ENCODE assay signal across 15 cellular contexts in genomic region chr13:72567566-72567965, GRCh38.
DNase-seq lines count a peak whose midpoint lies in the region; ATAC-seq and TF ChIP-seq lines count a peak whose summit lies in the region.
"Had no signal": no experiment of that assay in that cellular context is flagged by ENCODE, and none has a peak within 500 bp of the region (broad histone marks: within the 10 kb centered on the region; RNA-seq: fewer than 3 reads in every experiment).

No MANE protein-coding gene starts in this region.

- DNase-seq in H9: peak; percentile 32
- no peak for DNase-seq in Panc1 (ENCODE audit: low read depth, low spot score)
- no peak for DNase-seq in foreskin keratinocyte
- DNase-seq in progenitor cell of endocrine pancreas (ENCODE audit: low spot score, unreplicated experiment): no peak
- DNase-seq in activated CD4-positive, alpha-beta T cell treated with anti-CD3 and anti-CD28 coated beads, Interleukin-2, amount 50 U/mL, for 4 hours: no peak
- DNase-seq: AML-193, DMS79 treated with DMSO at 0.1 percent for 48 hours, NCI-H1105, NCI-H2081, NCI-H510A treated with DMSO at 0.1 percent for 48 hours, NCI-H774 had no signal

- no peak overlapping the region for H4K91ac ChIP-seq in H9 (ENCODE audit: insufficient read length, low read depth, low read length)

- H3K4ac ChIP-seq in H9 (ENCODE audit: low read depth, low read length): no peak overlapping the region

- POLR2A ChIA-PET in Panc1 (lab: Charles Lee): no interaction called here

- ATAC-seq in Panc1: no peak
- no peak for ATAC-seq in foreskin keratinocyte
- no peak for ATAC-seq in HG03442 (IDR thresholded peaks at IDR 0.05; ENCODE audit: unreplicated experiment)
- no peak for ATAC-seq in HG02798 (IDR thresholded peaks at IDR 0.05; ENCODE audit: poor library complexity, unreplicated experiment)
- ATAC-seq: K562 had no signal

- H2BK120ac ChIP-seq in H9 (ENCODE audit: low read depth, low read length, poor library complexity, severe bottlenecking): no peak overlapping the region

- H2BK15ac ChIP-seq in H9 (ENCODE audit: low read depth, low read length): no peak overlapping the region

- H3K23me2 ChIP-seq in H9 (ENCODE audit: insufficient read length, low read depth, low read length, poor library complexity, severe bottlenecking): no peaks in the 10 kb centered on the region

- no peak overlapping the region for H3K4me3 ChIP-seq in Panc1 (ENCODE audit: low read depth in 2 of 2, low read length in 2 of 2)
- H3K4me3 ChIP-seq: K562 had no signal

- H3K4me3 Mint-ChIP-seq in H9: no peak overlapping the region
- no peak overlapping the region for H3K4me3 Mint-ChIP-seq in progenitor cell of endocrine pancreas (ENCODE audit: low read depth)
- H3K4me3 Mint-ChIP-seq: CD14-positive monocyte had no signal

- CTCF ChIA-PET in Panc1 (lab: Charles Lee): no interaction called here

- H3K36me3 Mint-ChIP-seq in H9 (ENCODE audit: insufficient read depth in 1 of 3, low read depth in 3 of 3) (no peaks in the 10 kb centered on the region), progenitor cell of endocrine pancreas (ENCODE audit: insufficient read depth) (no peaks in the 10 kb centered on the region)
- H3K36me3 Mint-ChIP-seq: CD14-positive monocyte had no signal

- no peak overlapping the region for H2BK5ac ChIP-seq in H9 (ENCODE audit: insufficient read length, low read length)

- H3K27me3 Mint-ChIP-seq in H9 (ENCODE audit: low read depth) (no peaks in the 10 kb centered on the region), progenitor cell of endocrine pancreas (no peaks in the 10 kb centered on the region)

- no peak overlapping the region for H3K18ac ChIP-seq in H9 (ENCODE audit: insufficient read length, low read depth, low read length)

- H3K14ac ChIP-seq in H9 (ENCODE audit: insufficient read depth, low read length): no peak overlapping the region

- H4K5ac ChIP-seq in H9 (ENCODE audit: insufficient read length, low read depth, low read length): no peak overlapping the region

- H3K9me3 Mint-ChIP-seq in H9: no peaks in the 10 kb centered on the region
- H3K9me3 Mint-ChIP-seq in progenitor cell of endocrine pancreas (ENCODE audit: low read depth): no peaks in the 10 kb centered on the region
- H3K9me3 Mint-ChIP-seq: CD14-positive monocyte had no signal

- no peaks in the 10 kb centered on the region for H3K27me3 ChIP-seq in H9 (ENCODE audit: insufficient read depth, low read length)
- no peaks in the 10 kb centered on the region for H3K27me3 ChIP-seq in Panc1 (ENCODE audit: control insufficient read depth, insufficient read depth, low read length)
- no peaks in the 10 kb centered on the region for H3K27me3 ChIP-seq in foreskin keratinocyte

- no TSS peak for BruUV-seq in Panc1 (replicated peaks; lab: Mats Ljungman, UMichigan)

- no peak overlapping the region for H2AK5ac ChIP-seq in H9 (ENCODE audit: insufficient read length, low read length)

- H3K27ac Mint-ChIP-seq in H9 (no peak overlapping the region), progenitor cell of endocrine pancreas (no peak overlapping the region)

- no peaks in the 10 kb centered on the region for H3K79me2 ChIP-seq in H9 (ENCODE audit: insufficient read depth, low read length)

- no peak overlapping the region for H3K56ac ChIP-seq in H9 (ENCODE audit: insufficient read length, low read depth, low read length)

- H3K27ac ChIP-seq in H9 (ENCODE audit: insufficient read length, low read depth, low read length) (no peak overlapping the region), Panc1 (ENCODE audit: low read length) (no peak overlapping the region), foreskin keratinocyte (no peak overlapping the region)

- no peak overlapping the region for H3T11ph ChIP-seq in H9 (ENCODE audit: low read length)

- intact Hi-C loops in Panc1 (cut with micrococcal nuclease; ENCODE audit: unreplicated experiment): no loop called here

- no peaks in the 10 kb centered on the region for H4K20me1 ChIP-seq in H9 (ENCODE audit: control insufficient read depth, insufficient read depth, insufficient read length)

- H3K4me1 Mint-ChIP-seq in H9 (peaks cover 10 to 11% of the 10 kb centered on the region in 2 experiments), progenitor cell of endocrine pancreas (ENCODE audit: low read depth) (peaks cover 2% of the 10 kb centered on the region)

- WGBS in H9 (ENCODE audit: extremely low coverage, insufficient read length, low lambda C conversion rate): no CpG with 5 or more reads among the region's 5 CpGs

- TF ChIP-seq CTCF in H9 (conservative IDR thresholded peaks at IDR 0.05) (peak; percentile 45; the same call in 2 of the 3 replicates), Panc1 (IDR thresholded peaks at IDR 0.05) (0 out of 2 replicates have a peak, but pooled peaks have one; percentile 5), foreskin keratinocyte (conservative IDR thresholded peaks at IDR 0.05) (peak; percentile 22), progenitor cell of endocrine pancreas (IDR thresholded peaks at IDR 0.05; ENCODE audit: unreplicated experiment) (peak; percentile 9)

- no peak overlapping the region for H2AFZ ChIP-seq in H9 (ENCODE audit: low read length)

- H4K8ac ChIP-seq in H9 (replicated peaks; ENCODE audit: insufficient read length, low read depth, low read length): no peak overlapping the region

- H3K9ac ChIP-seq in H9 (ENCODE audit: extremely low read depth, insufficient read length, low read length): no peak overlapping the region

- H3K4me1 ChIP-seq in H9 (ENCODE audit: insufficient read depth, low read length): 0 out of 2 replicates have a peak, but pooled peaks cover 2% of the 10 kb centered on the region
- H3K4me1 ChIP-seq in Panc1 (ENCODE audit: control insufficient read depth, insufficient read depth, low read length): no peaks in the 10 kb centered on the region
- H3K4me1 ChIP-seq in foreskin keratinocyte: peaks cover 5% of the 10 kb centered on the region

- H2BK20ac ChIP-seq in H9 (ENCODE audit: low read depth, low read length, poor library complexity, severe bottlenecking): no peak overlapping the region

- no peaks in the 10 kb centered on the region for H3K36me3 ChIP-seq in Panc1 (ENCODE audit: control insufficient read depth, insufficient read depth, low read length)

- no peaks in the 10 kb centered on the region for H3K9me3 ChIP-seq in H9 (ENCODE audit: control insufficient read depth, low read depth, low read length)
- H3K9me3 ChIP-seq in Panc1 (ENCODE audit: control insufficient read depth, insufficient read depth, low read depth, low read length): no peaks in the 10 kb centered on the region

- no peak overlapping the region for H2BK12ac ChIP-seq in H9 (ENCODE audit: insufficient read length, low read depth, low read length)

- in situ Hi-C loops in Panc1 (cut with HindIII; ENCODE audit: low pct_unique_long_range_greater_than_20kb, low sequenced_read_pairs): no loop called here

- H3K79me1 ChIP-seq in H9 (ENCODE audit: insufficient read depth, low read depth, low read length, poor library complexity, severe bottlenecking): no peaks in the 10 kb centered on the region

- no peak overlapping the region for H3K23ac ChIP-seq in H9 (ENCODE audit: insufficient read length, low read depth, low read length)

- H3K4me2 ChIP-seq in H9 (ENCODE audit: insufficient read depth, insufficient read length, low read length): no peak overlapping the region
